In genomic region chr2:74834234-74834805, GRCh38 we compare ENCODE assay signal across 8 cellular contexts. TPM values are rescaled to one million over a fixed set of nuclear protein-coding genes. Genes with fewer than 3 reads are reported as not detected.
DNase-seq lines count a peak whose midpoint lies in the region; ATAC-seq and TF ChIP-seq lines count a peak whose summit lies in the region.
"Not testable (repeated sequence)": the region's sequence is repeated elsewhere in the genome, so short reads cannot be mapped to it uniquely, and the experiment has no call there.

No MANE protein-coding gene starts in this region.

- peak overlapping the region; percentile 24 to 82 for H3K4ac ChIP-seq in mesenchymal stem cell (ENCODE audit: low read depth in 1 of 2, low read length in 2 of 2)

- H3K9me2 ChIP-seq in PC-9 (ENCODE audit: insufficient read depth), result not testable (repeated sequence)

- peak overlapping the region; percentile 53 for H4K8ac ChIP-seq in mesenchymal stem cell (ENCODE audit: low read length)

- peaks cover 29% of the 10 kb centered on the region for H3F3A ChIP-seq in PC-9 (ENCODE audit: insufficient read depth, low read depth)

- H3K4me2 ChIP-seq in PC-9 (peak overlapping the region; percentile 93), mesenchymal stem cell (ENCODE audit: low read length, poor library complexity, severe bottlenecking) (peak overlapping the region; percentile 91)

- not testable (repeated sequence) for H3K36me3 Mint-ChIP-seq in CD8-positive, alpha-beta T cell
- H3K36me3 Mint-ChIP-seq in activated T-helper 17 cell treated with anti-CD3 and anti-CD28 coated beads, Interleukin-2, amount 50 U/mL, for 72 hours (ENCODE audit: low read depth), result peaks cover 50% of the 10 kb centered on the region

- peak overlapping the region; percentile 85 for H3K27ac Mint-ChIP-seq in CD8-positive, alpha-beta T cell
- peak overlapping the region; percentile 77 for H3K27ac Mint-ChIP-seq in activated T-helper 17 cell treated with anti-CD3 and anti-CD28 coated beads, Interleukin-2, amount 50 U/mL, for 72 hours

- not testable (repeated sequence) for H4K20me1 ChIP-seq in PC-9 (ENCODE audit: insufficient read depth)

- intact Hi-C loops in CD8-positive, alpha-beta T cell (cut with DNase I, micrococcal nuclease), result loop anchor here (2.0 to 10.0 kb wide), 3 partner anchors 42 to 1570 kb away; partner anchors contain the start of gene SEMA4F (in 2 of the 2)
- intact Hi-C loops in PC-9 (cut with micrococcal nuclease; ENCODE audit: unreplicated experiment), result loop anchor here (2.0 kb wide), 1 partner anchor 16 kb away; no protein-coding TSS in a partner anchor

- H3K23ac ChIP-seq in mesenchymal stem cell (ENCODE audit: low read length in 2 of 2), result peak overlapping the region; percentile 61 to 79

- H3K14ac ChIP-seq in mesenchymal stem cell (ENCODE audit: low read length in 2 of 2), result peak overlapping the region in 1 of 2 experiments; percentile 95

- TSS peak; percentile 51 for BruUV-seq in PC-9 (replicated peaks; lab: Mats Ljungman, UMichigan)

- peaks cover 53% of the 10 kb centered on the region for H3K79me2 ChIP-seq in PC-9 (ENCODE audit: low read depth)

- H2BK5ac ChIP-seq in mesenchymal stem cell (ENCODE audit: low read depth, low read length, poor library complexity, severe bottlenecking), result not testable (repeated sequence)

- H3K4me3 ChIP-seq in CD8-positive, alpha-beta T cell (ENCODE audit: low read depth, low read length), result peak overlapping the region; percentile 76
- H3K4me3 ChIP-seq in PC-9, result peak overlapping the region; percentile 91
- peak overlapping the region; percentile 89 for H3K4me3 ChIP-seq in epithelial cell of proximal tubule (ENCODE audit: low read depth, low read length)
- H3K4me3 ChIP-seq in mesenchymal stem cell (ENCODE audit: insufficient read depth in 1 of 2, low read depth in 1 of 2, low read length in 2 of 2), result peak overlapping the region; percentile 69 to 95

- peaks cover 42% of the 10 kb centered on the region for H3K4me1 Mint-ChIP-seq in CD8-positive, alpha-beta T cell (ENCODE audit: low read depth)
- H3K4me1 Mint-ChIP-seq in activated T-helper 17 cell treated with anti-CD3 and anti-CD28 coated beads, Interleukin-2, amount 50 U/mL, for 72 hours, result peaks cover 39% of the 10 kb centered on the region

- peak; percentile 28 for ATAC-seq in CD8-positive, alpha-beta T cell
- ATAC-seq in GM21515 (IDR thresholded peaks at IDR 0.05; ENCODE audit: unreplicated experiment), result peak; percentile 8
- peak; percentile 12 for ATAC-seq in HG03342 (IDR thresholded peaks at IDR 0.05; ENCODE audit: unreplicated experiment)
- peak; percentile 3 for ATAC-seq in activated T-helper 17 cell treated with anti-CD3 and anti-CD28 coated beads, Interleukin-2, amount 50 U/mL, for 72 hours (replicated peaks)

- WGBS in mesenchymal stem cell, result under 1% methylated on average over 53 of the region's 53 CpGs

- not testable (repeated sequence) for H3K79me1 ChIP-seq in mesenchymal stem cell (replicated peaks; ENCODE audit: low read length, poor library complexity, severe bottlenecking)

- peak overlapping the region; percentile 95 for H3K9ac ChIP-seq in mesenchymal stem cell (ENCODE audit: low read length)

- H2AFZ ChIP-seq in PC-9 (peak overlapping the region; percentile 79), mesenchymal stem cell (ENCODE audit: low read depth, low read length) (peak overlapping the region; percentile 81)

- not testable (repeated sequence) for TF ChIP-seq CTCF in CD8-positive, alpha-beta T cell (IDR thresholded peaks at IDR 0.05); PC-9 (conservative IDR thresholded peaks at IDR 0.05); epithelial cell of proximal tubule (conservative IDR thresholded peaks at IDR 0.05; ENCODE audit: low read depth, low read length)

- H3K9me3 ChIP-seq in CD8-positive, alpha-beta T cell (ENCODE audit: low read length); PC-9 (ENCODE audit: insufficient read depth, low read depth); mesenchymal stem cell (ENCODE audit: control insufficient read depth, low read length): not testable (repeated sequence)

- not testable (repeated sequence) for H4K91ac ChIP-seq in mesenchymal stem cell (ENCODE audit: low read length)

- H3K9me3 Mint-ChIP-seq in CD8-positive, alpha-beta T cell; activated T-helper 17 cell treated with anti-CD3 and anti-CD28 coated beads, Interleukin-2, amount 50 U/mL, for 72 hours: not testable (repeated sequence)

- not testable (repeated sequence) for H2BK120ac ChIP-seq in mesenchymal stem cell (ENCODE audit: low read depth, low read length)

- H3K4me1 ChIP-seq in CD8-positive, alpha-beta T cell (ENCODE audit: insufficient read depth, low read length), result peaks cover 30% of the 10 kb centered on the region
- H3K4me1 ChIP-seq in PC-9 (replicated peaks; ENCODE audit: insufficient read depth) (peaks cover 41% of the 10 kb centered on the region), mesenchymal stem cell (ENCODE audit: control insufficient read depth, insufficient read depth, low read depth, low read length) (peaks cover 18% of the 10 kb centered on the region)

- H2BK15ac ChIP-seq in mesenchymal stem cell (ENCODE audit: low read depth, poor library complexity, severe bottlenecking), result peak overlapping the region; percentile 57

- peak overlapping the region; percentile 53 for H3K27ac ChIP-seq in CD8-positive, alpha-beta T cell (ENCODE audit: low read depth, low read length)
- peak overlapping the region; percentile 84 for H3K27ac ChIP-seq in PC-9
- H3K27ac ChIP-seq in mesenchymal stem cell (ENCODE audit: low read length, poor library complexity, severe bottlenecking), result not testable (repeated sequence)

- peak overlapping the region; percentile 73 to 84 for H3K18ac ChIP-seq in mesenchymal stem cell (ENCODE audit: low read depth in 1 of 2, low read length in 2 of 2)

- H3K27me3 Mint-ChIP-seq in CD8-positive, alpha-beta T cell (ENCODE audit: low read depth); activated T-helper 17 cell treated with anti-CD3 and anti-CD28 coated beads, Interleukin-2, amount 50 U/mL, for 72 hours: not testable (repeated sequence)

- peak in 3 of 7 experiments; percentile 24 to 32 (median 30) for DNase-seq in CD8-positive, alpha-beta T cell
- not testable (repeated sequence) for DNase-seq in PC-9; epithelial cell of proximal tubule (ENCODE audit: low read depth)
- peak; percentile 57 for DNase-seq in mesenchymal stem cell
- DNase-seq in stimulated activated CD4-positive, alpha-beta T cell treated with anti-CD3 and anti-CD28 coated beads, Interleukin-2, amount 100 ng/mL, for 4 hours (ENCODE audit: low read depth), result peak; percentile 18

- not testable (repeated sequence) for H3K27me3 ChIP-seq in CD8-positive, alpha-beta T cell (ENCODE audit: insufficient read depth, low read length); PC-9 (ENCODE audit: insufficient read depth, low read depth)
- peaks cover 0 to 12% of the 10 kb centered on the region in 2 experiments for H3K27me3 ChIP-seq in mesenchymal stem cell (ENCODE audit: control insufficient read depth in 1 of 2, insufficient read depth in 1 of 2, low read length in 2 of 2)

- H3K36me3 ChIP-seq in CD8-positive, alpha-beta T cell (ENCODE audit: insufficient read depth, low read length); PC-9 (ENCODE audit: low read depth); mesenchymal stem cell (ENCODE audit: control insufficient read depth in 1 of 2, insufficient read depth in 2 of 2, low read depth in 1 of 2, low read length in 2 of 2): not testable (repeated sequence)

- H3K4me3 Mint-ChIP-seq in CD8-positive, alpha-beta T cell, result peak overlapping the region; percentile 89
- peak overlapping the region; percentile 94 for H3K4me3 Mint-ChIP-seq in activated T-helper 17 cell treated with anti-CD3 and anti-CD28 coated beads, Interleukin-2, amount 50 U/mL, for 72 hours

- not testable (repeated sequence) for H2AK5ac ChIP-seq in mesenchymal stem cell (ENCODE audit: low read length, severe bottlenecking)

- CTCF ChIA-PET in CD8-positive, alpha-beta T cell (lab: Charles Lee), result interaction anchor here (1.2 to 7.1 kb wide), 4 partner anchors 15 to 121 kb away, joined by 3 to 78 read pairs (median 32); no protein-coding TSS in a partner anchor
- CTCF ChIA-PET in PC-9 (lab: Charles Lee), result interaction anchor here (1.2 kb wide), 1 partner anchor 119 kb away, joined by 3 read pairs; no protein-coding TSS in a partner anchor

- H2BK12ac ChIP-seq in mesenchymal stem cell (ENCODE audit: low read length in 2 of 2), result peak overlapping the region in 1 of 2 experiments; percentile 86

- POLR2A ChIA-PET in CD8-positive, alpha-beta T cell (lab: Charles Lee), result interaction anchor here (1.2 to 2.4 kb wide), 3 partner anchors 15 to 121 kb away, joined by 3 to 19 read pairs (median 7); no protein-coding TSS in a partner anchor
- POLR2A ChIA-PET in PC-9 (lab: Charles Lee; ENCODE audit: unreplicated experiment), result interaction anchor here (0.6 kb wide), 1 partner anchor 34 kb away, joined by 3 read pairs; no protein-coding TSS in a partner anchor

RNA-seq across cellular contexts. Expression of gene HK2, which starts 0.4 kb away (rescaled TPM):
- 1 to 10 TPM; 6.5 to 8.9 TPM for total RNA-seq in CD8-positive, alpha-beta T cell
- total RNA-seq in PC-9 (2021) (7.8 and 13.5 TPM in 2 replicates), epithelial cell of proximal tubule (9.5 and 17.6 TPM in 2 replicates)
- total RNA-seq in activated T-helper 17 cell treated with anti-CD3 and anti-CD28 coated beads, Interleukin-2, amount 50 U/mL, for 72 hours, result 10 to 100 TPM; 71.6 to 73.8 TPM
- polyA plus RNA-seq in mesenchymal stem cell (2013, experiment 1 of 2), result 12.1 TPM
- 11.3 TPM for polyA plus RNA-seq in mesenchymal stem cell (2013, experiment 2 of 2)
